Comparison of ENCODE assay signal across 12 cellular contexts in genomic region chr3:189944285-189945145, GRCh38.
DNase-seq lines count a peak whose midpoint lies in the region; ATAC-seq and TF ChIP-seq lines count a peak whose summit lies in the region.
"Had no signal": no experiment of that assay in that cellular context is flagged by ENCODE, and none has a peak within 500 bp of the region (broad histone marks: within the 10 kb centered on the region; RNA-seq: fewer than 3 reads in every experiment).

No MANE protein-coding gene starts in this region.

- TF ChIP-seq POLR2A in GM18505 (IDR thresholded peaks at IDR 0.05; ENCODE audit: borderline replicate concordance, extremely low read depth, insufficient read depth, insufficient read length): no peak

- no peak for ATAC-seq in GM19351 (IDR thresholded peaks at IDR 0.05; ENCODE audit: unreplicated experiment)
- ATAC-seq in GM18505 (IDR thresholded peaks at IDR 0.05; ENCODE audit: unreplicated experiment): no peak
- ATAC-seq in GM18519 (IDR thresholded peaks at IDR 0.05; ENCODE audit: low FRiP score, unreplicated experiment): no peak

- peak; percentile 38 for DNase-seq in stimulated activated CD4-positive, alpha-beta T cell treated with anti-CD3 and anti-CD28 coated beads, Interleukin-15, amount 100 ng/mL, for 24 hours
- no peak for DNase-seq in stimulated activated CD4-positive, alpha-beta T cell treated with anti-CD3 and anti-CD28 coated beads, Interleukin-12 subunit alpha, Interleukin-12 subunit beta, amount 100 ng/mL, for 4 hours
- DNase-seq in RPMI7951 (ENCODE audit: low read depth): peak; percentile 78
- peak; percentile 70 for DNase-seq in islet precursor cell
- DNase-seq in ureter (ENCODE audit: low spot score): peak; percentile 80
- DNase-seq: activated CD4-positive, alpha-beta T cell treated with anti-CD3 and anti-CD28 coated beads, Interleukin-2, amount 50 U/mL, for 48 hours; DND-41; mesenchymal stem cell; NCI-H226 had no signal
